8 cellular contexts compared by ENCODE assay signal in the genomic region with DNA sequence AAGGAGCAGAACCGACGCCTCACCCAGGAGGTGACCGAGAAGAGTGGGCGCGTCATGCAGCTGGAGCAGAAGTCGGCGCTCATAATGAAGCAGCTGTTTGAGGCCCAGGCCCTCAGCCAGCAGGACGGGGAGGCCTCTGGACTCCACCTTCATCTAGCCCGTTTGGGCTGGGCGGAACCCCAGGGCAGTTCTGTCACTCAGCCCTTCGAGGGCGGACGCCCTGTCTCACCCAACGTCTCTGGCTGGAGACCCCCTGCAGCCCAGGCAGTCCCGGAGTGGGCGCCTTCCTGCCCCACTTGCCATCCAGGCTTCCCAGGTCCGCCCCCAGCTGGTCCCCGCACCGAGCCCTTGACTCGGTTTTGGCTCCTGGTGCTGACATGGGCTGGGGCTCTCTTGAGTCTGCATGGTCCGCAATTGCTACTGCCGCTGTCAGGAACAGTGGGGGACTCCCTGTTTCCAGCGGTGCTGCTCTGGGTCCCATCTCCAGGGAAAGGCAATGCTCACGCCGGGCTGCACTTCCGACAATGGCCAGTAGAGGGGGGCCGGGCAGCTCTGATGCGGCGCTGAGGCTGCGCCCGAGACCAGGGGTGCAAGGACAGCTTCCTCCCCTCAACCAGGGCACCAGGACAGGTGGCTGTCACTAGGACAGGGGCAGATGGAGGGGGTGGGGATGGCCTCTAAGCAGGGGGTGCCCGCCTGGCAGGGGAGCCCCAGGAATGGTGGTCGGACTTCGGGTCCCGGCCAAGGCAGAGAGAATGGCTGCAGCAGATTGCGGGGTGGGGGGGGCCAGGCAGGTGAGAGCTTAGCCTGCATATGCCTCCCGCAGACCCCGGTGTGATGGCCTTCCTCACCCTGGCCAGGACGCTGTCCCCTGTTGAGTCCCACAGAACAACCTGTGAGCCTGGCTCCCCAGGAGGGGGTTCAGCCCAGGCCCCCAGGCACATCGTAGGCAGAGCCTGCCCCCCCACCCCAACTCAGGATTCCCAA.
DNase-seq lines count a peak whose midpoint lies in the region; FAIRE-seq and TF ChIP-seq lines count a peak whose summit lies in the region.

No MANE protein-coding gene starts in this region.

- H3K56ac ChIP-seq in H9 (ENCODE audit: insufficient read length, low read depth, low read length), result no peak overlapping the region
- no peak overlapping the region for H3K56ac ChIP-seq in H1 (replicated peaks; ENCODE audit: insufficient read length, low read depth, low read length)

- H3K4ac ChIP-seq in H9 (ENCODE audit: low read depth, low read length), result no peak overlapping the region
- H3K4ac ChIP-seq in H1 (replicated peaks; ENCODE audit: insufficient read length, low read depth, low read length), result no peak overlapping the region

- H2BK12ac ChIP-seq in H9 (ENCODE audit: insufficient read length, low read depth, low read length) (no peak overlapping the region), H1 (ENCODE audit: low read depth, low read length) (no peak overlapping the region)

- H3K18ac ChIP-seq in H9 (ENCODE audit: insufficient read length, low read depth, low read length) (no peak overlapping the region), H1 (ENCODE audit: extremely low read depth, low read length) (no peak overlapping the region)

- H3K4me1 ChIP-seq in H9 (ENCODE audit: insufficient read depth, low read length), result no peaks in the 10 kb centered on the region
- H3K4me1 ChIP-seq in H1 (replicated peaks in 1 of 4; ENCODE audit: control insufficient read depth in 3 of 4, insufficient read depth in 4 of 4, low read length in 3 of 4), result peaks cover 0 to 5% (median 1%) of the 10 kb centered on the region in 4 experiments; a peak in 4 of 7 replicates

- H3K79me1 ChIP-seq in H9 (ENCODE audit: insufficient read depth, low read depth, low read length, poor library complexity, severe bottlenecking) (peaks cover 11% of the 10 kb centered on the region), H1 (ENCODE audit: low read depth, low read length) (peaks cover 9% of the 10 kb centered on the region; the same call in 1 of the 2 replicates)

- peaks cover 20 to 53% (median 33%) of the 10 kb centered on the region in 3 experiments; a peak in 6 of 7 replicates for H3K36me3 Mint-ChIP-seq in H9 (ENCODE audit: insufficient read depth in 1 of 3, low read depth in 3 of 3)

- H3K4me3 ChIP-seq in H1 (ENCODE audit: extremely low read depth in 1 of 4, insufficient read depth in 2 of 4, low read depth in 3 of 4, low read length in 4 of 4), result no peak overlapping the region

- H3K9me3 ChIP-seq in H9 (ENCODE audit: control insufficient read depth, low read depth, low read length) (no peaks in the 10 kb centered on the region), H1 (ENCODE audit: insufficient read depth in 2 of 2, low read depth in 1 of 2, low read length in 1 of 2) (no peaks in the 10 kb centered on the region)

- peak; percentile 90 to 96 for TF ChIP-seq RAD21 in H1 (IDR thresholded peaks at IDR 0.05 in 1 of 2, conservative IDR thresholded peaks at IDR 0.05 in 1 of 2; ENCODE audit: low read depth in 2 of 2, low read length in 2 of 2)

- H3K36me3 ChIP-seq in H1 (ENCODE audit: control insufficient read depth in 2 of 4, insufficient read depth in 4 of 4, low read length in 3 of 4), result peaks cover 2 to 24% (median 18%) of the 10 kb centered on the region in 4 experiments; a peak in 7 of 8 replicates

- H3K79me2 ChIP-seq in H9 (ENCODE audit: insufficient read depth, low read length) (peaks cover 2% of the 10 kb centered on the region; the same call in 1 of the 2 replicates), H1 (ENCODE audit: control insufficient read depth in 1 of 2, insufficient read depth in 2 of 2, low read length in 2 of 2) (peaks cover 0 to 12% of the 10 kb centered on the region in 2 experiments; a peak in 2 of 4 replicates)

- H3K9ac ChIP-seq in H9 (ENCODE audit: extremely low read depth, insufficient read length, low read length) (no peak overlapping the region), H1 (replicated peaks in 1 of 4; ENCODE audit: extremely low read depth in 1 of 4, low read depth in 3 of 4, low read length in 3 of 4) (no peak overlapping the region; a peak in 1 of 7 replicates)

- DNase-seq in COLO829 (ENCODE audit: low spot score), result peak; percentile 50
- DNase-seq in H9, result peak; percentile 89
- DNase-seq in NCI-H2171 treated with DMSO at 0.1 percent for 48 hours (lab: John Stamatoyannopoulos, UW), result peak; percentile 47
- peak; percentile 25 to 38 for DNase-seq in activated CD8-positive, alpha-beta memory T cell treated with anti-CD3 and anti-CD28 coated beads for 4 hours (ENCODE audit: low read depth in 2 of 2)
- peak; percentile 27 to 99 for DNase-seq in H1 (ENCODE audit: low read depth in 1 of 2, low spot score in 2 of 2)
- peak; percentile 13 for DNase-seq in middle frontal gyrus (ENCODE audit: extremely low spot score, low spot score)
- DNase-seq in stimulated activated CD8-positive, alpha-beta memory T cell treated with anti-CD3 and anti-CD28 coated beads, Interleukin-4, amount 100 ng/mL, for 1 hour (ENCODE audit: low read depth in 2 of 2, low spot score in 1 of 2), result peak; percentile 39 to 46
- DNase-seq in GOT3 (lab: John Stamatoyannopoulos, UW), result no peak

- H4K91ac ChIP-seq in H9 (ENCODE audit: insufficient read length, low read depth, low read length) (no peak overlapping the region), H1 (replicated peaks; ENCODE audit: insufficient read length, low read length) (no peak overlapping the region)

- H4K5ac ChIP-seq in H9 (ENCODE audit: insufficient read length, low read depth, low read length) (no peak overlapping the region), H1 (ENCODE audit: insufficient read length, low read depth, low read length) (no peak overlapping the region)

- H3K27ac ChIP-seq in H9 (ENCODE audit: insufficient read length, low read depth, low read length) (no peak overlapping the region), H1 (ENCODE audit: low read depth, low read length) (no peak overlapping the region)

- H2AFZ ChIP-seq in H9 (ENCODE audit: low read length) (no peak overlapping the region), H1 (ENCODE audit: low read length) (no peak overlapping the region)

- H3K23ac ChIP-seq in H9 (ENCODE audit: insufficient read length, low read depth, low read length) (no peak overlapping the region), H1 (ENCODE audit: insufficient read length) (no peak overlapping the region)

- peak overlapping the region in 1 of 3 experiments; percentile 57; a peak in 2 of 7 replicates for H3K27ac Mint-ChIP-seq in H9

- no peak overlapping the region for H2BK15ac ChIP-seq in H9 (ENCODE audit: low read depth, low read length)
- no peak overlapping the region for H2BK15ac ChIP-seq in H1 (ENCODE audit: low read length)

- H4K8ac ChIP-seq in H9 (replicated peaks; ENCODE audit: insufficient read length, low read depth, low read length) (no peak overlapping the region), H1 (ENCODE audit: extremely low read depth, insufficient read depth, low read length) (peak overlapping the region; percentile 77; the same call in 1 of the 2 replicates)

- POLR2A ChIA-PET in H1 (lab: Charles Lee; ENCODE audit: partially characterized antibody), result interaction anchor here (0.6 to 4.9 kb wide), 10 partner anchors 9 to 115 kb away, joined by 3 to 21 read pairs (median 4); partner anchors contain the start of gene KCTD7

- H3K9me3 Mint-ChIP-seq in H9, result no peaks in the 10 kb centered on the region

- no peaks in the 10 kb centered on the region for H3K27me3 Mint-ChIP-seq in H9 (ENCODE audit: low read depth)

- no peak overlapping the region for H3T11ph ChIP-seq in H9 (ENCODE audit: low read length)

- no peak for FAIRE-seq in H1 (lab: Jason Lieb, UNC)

- H3K4me2 ChIP-seq in H9 (ENCODE audit: insufficient read depth, insufficient read length, low read length) (no peak overlapping the region), H1 (ENCODE audit: insufficient read depth in 1 of 2, low read depth in 2 of 2, low read length in 2 of 2) (no peak overlapping the region)

- peaks cover 0 to 3% of the 10 kb centered on the region in 2 experiments for H3K4me1 Mint-ChIP-seq in H9

- no peak overlapping the region for H2BK20ac ChIP-seq in H9 (ENCODE audit: low read depth, low read length, poor library complexity, severe bottlenecking)
- H2BK20ac ChIP-seq in H1 (ENCODE audit: low read length), result no peak overlapping the region

- H4K20me1 ChIP-seq in H9 (ENCODE audit: control insufficient read depth, insufficient read depth, insufficient read length) (no peaks in the 10 kb centered on the region), H1 (replicated peaks in 1 of 2; ENCODE audit: control insufficient read depth in 1 of 2, insufficient read depth in 2 of 2, low read length in 2 of 2) (peaks cover 10 to 13% of the 10 kb centered on the region in 2 experiments)

- H3K14ac ChIP-seq in H9 (ENCODE audit: insufficient read depth, low read length) (no peak overlapping the region), H1 (ENCODE audit: insufficient read length) (no peak overlapping the region)

- TF ChIP-seq POLR2A in H1 (IDR thresholded peaks at IDR 0.05; ENCODE audit: control extremely low read depth in 1 of 2, low read depth in 2 of 2, low read length in 2 of 2), result no peak

- H2AK5ac ChIP-seq in H9 (ENCODE audit: insufficient read length, low read length) (no peak overlapping the region), H1 (ENCODE audit: low read depth, low read length) (no peak overlapping the region)

- TF ChIP-seq EP300 in H1 (IDR thresholded peaks at IDR 0.05; ENCODE audit: borderline replicate concordance in 1 of 2, low read depth in 2 of 2, low read length in 2 of 2), result no peak

- no CpG with 5 or more reads among the region's 40 CpGs for WGBS in H9 (ENCODE audit: extremely low coverage, insufficient read length, low lambda C conversion rate)
- WGBS in H1 (ENCODE audit: extremely low coverage in 1 of 2, insufficient coverage in 1 of 2, insufficient read length in 1 of 2, insufficient replicate concordance in 2 of 2, low coverage in 1 of 2, low lambda C conversion rate in 2 of 2, missing lambda C conversion rate in 1 of 2), 2 experiments, result 63% methylated on average over 34 of the region's 40 CpGs; no CpG with 5 or more reads in 1 of the 2 experiments

- H3K27me3 ChIP-seq in H9 (ENCODE audit: insufficient read depth, low read length), result no peaks in the 10 kb centered on the region
- no peaks in the 10 kb centered on the region for H3K27me3 ChIP-seq in H1 (replicated peaks in 1 of 4; ENCODE audit: control insufficient read depth in 3 of 4, extremely low read depth in 1 of 4, insufficient read depth in 3 of 4, low read length in 3 of 4)

- no peaks in the 10 kb centered on the region for H3K23me2 ChIP-seq in H9 (ENCODE audit: insufficient read length, low read depth, low read length, poor library complexity, severe bottlenecking)
- H3K23me2 ChIP-seq in H1 (ENCODE audit: low read depth, low read length), result no peaks in the 10 kb centered on the region

- CTCF ChIA-PET in H1 (lab: Charles Lee; ENCODE audit: partially characterized antibody), result interaction anchor here (0.6 to 3.7 kb wide), 45 partner anchors 11 to 436 kb away, joined by 3 to 34 read pairs (median 4); no protein-coding TSS in a partner anchor

- H2BK120ac ChIP-seq in H9 (ENCODE audit: low read depth, low read length, poor library complexity, severe bottlenecking), result no peak overlapping the region
- no peak overlapping the region for H2BK120ac ChIP-seq in H1 (replicated peaks; ENCODE audit: low read depth, low read length)

- peak; percentile 94 for TF ChIP-seq CTCF in H9 (conservative IDR thresholded peaks at IDR 0.05)
- TF ChIP-seq CTCF in H1 (IDR thresholded peaks at IDR 0.05; ENCODE audit: control extremely low read depth in 1 of 3, insufficient read depth in 1 of 3, low read depth in 1 of 3, low read length in 3 of 3), result peak; percentile 89 to 99 (median 95)

- H2BK5ac ChIP-seq in H9 (ENCODE audit: insufficient read length, low read length) (no peak overlapping the region), H1 (ENCODE audit: low read depth, low read length) (no peak overlapping the region)

- no peak overlapping the region for H3K4me3 Mint-ChIP-seq in H9
